8 cellular contexts compared by ENCODE assay signal in genomic region chr20:3751664-3752385, GRCh38. TPM values are rescaled to one million over a fixed set of nuclear protein-coding genes. Genes with fewer than 3 reads are reported as not detected.
A peak's percentile ranks its signal among the peaks of the same experiment; 100 is the strongest.
DNase-seq lines count a peak whose midpoint lies in the region; ATAC-seq, FAIRE-seq and TF ChIP-seq lines count a peak whose summit lies in the region.

No MANE protein-coding gene starts in this region.

- no peak for FAIRE-seq in pancreas (lab: Jason Lieb, UNC)

- DNase-seq in NCI-H2029 (lab: John Stamatoyannopoulos, UW): peak; percentile 54
- DNase-seq in activated CD8-positive, alpha-beta memory T cell treated with anti-CD3 and anti-CD28 coated beads, Interleukin-2, amount 50 U/mL, for 48 hours: peak; percentile 75
- DNase-seq in pancreas: peak in 5 of 6 donors; percentile 48 to 75 (median 68)
- DNase-seq in NCI-H2107 treated with DMSO at 0.1 percent for 48 hours (lab: John Stamatoyannopoulos, UW; ENCODE audit: unreplicated experiment): no peak
- no peak for DNase-seq in NCI-H524 (lab: John Stamatoyannopoulos, UW)

- H3K4me3 ChIP-seq in gastroesophageal sphincter (peak overlapping the region; percentile 0 to 45), pancreas (peak overlapping the region; percentile 10 to 50 (median 30))

- TF ChIP-seq EP300 in gastroesophageal sphincter (IDR thresholded peaks at IDR 0.05): no peak

- H3K27ac ChIP-seq in gastroesophageal sphincter (peak overlapping the region in 3 of 4 donors; percentile 32 to 60 (median 57)), pancreas (no peak overlapping the region)

- H3K36me3 ChIP-seq in gastroesophageal sphincter (peaks cover 0 to 68% of the 10 kb centered on the region in 2 donors), pancreas (no peaks in the 10 kb centered on the region)

- TF ChIP-seq POLR2A in gastroesophageal sphincter (IDR thresholded peaks at IDR 0.05): no peak

- peaks cover 26% of the 10 kb centered on the region for H3K27me3 ChIP-seq in gastroesophageal sphincter
- peaks cover 0 to 8% (median 0%) of the 10 kb centered on the region in 4 donors for H3K27me3 ChIP-seq in pancreas

- ATAC-seq in gastroesophageal sphincter (no peak), pancreas (peak; percentile 51 to 76 (median 56)), HG02623 (IDR thresholded peaks at IDR 0.05; ENCODE audit: unreplicated experiment) (no peak), HG02981 (IDR thresholded peaks at IDR 0.05; ENCODE audit: unreplicated experiment) (no peak)

- no peak for TF ChIP-seq CTCF in gastroesophageal sphincter (IDR thresholded peaks at IDR 0.05)
- no peak for TF ChIP-seq CTCF in pancreas (IDR thresholded peaks at IDR 0.05)

- peaks cover 0 to 41% (median 6%) of the 10 kb centered on the region in 3 donors for H3K4me1 ChIP-seq in gastroesophageal sphincter
- H3K4me1 ChIP-seq in pancreas: peaks cover 0 to 6% (median 5%) of the 10 kb centered on the region in 3 donors

- intact Hi-C loops in pancreas (cut with DNase I): loop anchor here in 1 of 3 donors (10.0 kb wide), 1 partner anchor 333 kb away; no protein-coding TSS in a partner anchor

- H3K9me3 ChIP-seq in gastroesophageal sphincter (no peaks in the 10 kb centered on the region), pancreas (no peaks in the 10 kb centered on the region)

- WGBS in gastroesophageal sphincter (ENCODE audit: low coverage in 1 of 2), 2 donors: no CpG with 5 or more reads among the region's 96 CpGs
- WGBS in pancreas, 2 donors: 11 to 14% methylated on average over 96 of the region's 96 CpGs

RNA-seq across cellular contexts. Expression of gene ADISSP, which starts 15.7 kb away (rescaled TPM):
- total RNA-seq in gastroesophageal sphincter (10 to 100 TPM; 36.1 to 74.7 (median 59.3) TPM), pancreas (10 to 100 TPM in 3 of 6 donors, 1 to 10 TPM in 3; 5.0 to 13.0 (median 10.0) TPM)
- 10 to 100 TPM; 14.2 to 16.0 TPM for polyA plus RNA-seq in pancreas

RNA-seq across cellular contexts. Expression of gene HSPA12B, which starts 19.3 kb away (rescaled TPM):
- 10 to 100 TPM in 2 of 4 donors, 1 to 10 TPM in 2; 9.6 to 19.3 (median 14.4) TPM for total RNA-seq in gastroesophageal sphincter
- 1 to 10 TPM in 5 of 6 donors, under 1 TPM in 1; 0.55 to 3.1 (median 1.3) TPM for total RNA-seq in pancreas
- polyA plus RNA-seq in pancreas: 1 to 10 TPM; 4.0 to 6.0 TPM

RNA-seq across cellular contexts. Expression of gene SPEF1, which starts 29.4 kb away (rescaled TPM):
- total RNA-seq in gastroesophageal sphincter (not detected), pancreas (under 1 TPM; 0.20 to 0.55 (median 0.40) TPM)
- polyA plus RNA-seq in pancreas: 1 to 10 TPM; 1.7 TPM

RNA-seq across cellular contexts. Expression of gene CENPB, which starts 34.7 kb away (rescaled TPM):
- total RNA-seq in gastroesophageal sphincter (100 to 1,000 TPM; 134 to 200 (median 139) TPM), pancreas (10 to 100 TPM; 30.2 to 46.5 (median 39.3) TPM)
- polyA plus RNA-seq in pancreas: 10 to 100 TPM; 34.0 to 44.2 TPM

RNA-seq across cellular contexts. Expression of gene SIGLEC1, which starts 39.4 kb away (rescaled TPM):
- total RNA-seq in gastroesophageal sphincter (10 to 100 TPM; 10.1 to 17.2 (median 11.9) TPM), pancreas (1 to 10 TPM in 3 of 6 donors, under 1 TPM in 3; 0.09 to 3.7 (median 1.6) TPM)
- polyA plus RNA-seq in pancreas: 1 to 10 TPM; 1.0 to 2.5 TPM

Comparison
In these comparisons a context has a peak if more than half of its experiments do, and no peak if none do; other contexts are left out.
1. DNase-seq: peak in NCI-H2029 (single experiment), activated CD8-positive, alpha-beta memory T cell treated with anti-CD3 and anti-CD28 coated beads, Interleukin-2, amount 50 U/mL, for 48 hours (single experiment) and pancreas (5 of 6); none in NCI-H2107 treated with DMSO at 0.1 percent for 48 hours (single experiment) and NCI-H524 (0 of 2).
2. ATAC-seq: peak in pancreas (4 of 4); none in gastroesophageal sphincter (single experiment), HG02623 (single experiment) and HG02981 (single experiment).
3. H3K27ac ChIP-seq: peak in gastroesophageal sphincter (3 of 4); none in pancreas (0 of 4).